10 cellular contexts compared by ENCODE assay signal in genomic region chr9:76655121-76655531, GRCh38.
DNase-seq lines count a peak whose midpoint lies in the region; ATAC-seq, FAIRE-seq and TF ChIP-seq lines count a peak whose summit lies in the region.
"Had no signal": no experiment of that assay in that cellular context is flagged by ENCODE, and none has a peak within 500 bp of the region (broad histone marks: within the 10 kb centered on the region; RNA-seq: fewer than 3 reads in every experiment).

No MANE protein-coding gene starts in this region.

- H3K4me1 ChIP-seq in endothelial cell of umbilical vein (ENCODE audit: control insufficient read depth, extremely low read depth, insufficient read depth, low read length) = peaks cover 55% of the 10 kb centered on the region
- peaks cover 82% of the 10 kb centered on the region for H3K4me1 ChIP-seq in skeletal muscle satellite cell (ENCODE audit: control insufficient read depth, insufficient read depth, low read length)
- no peaks in the 10 kb centered on the region for H3K4me1 ChIP-seq in uterus

- dilution Hi-C loops in endothelial cell of umbilical vein (cut with MboI; ENCODE audit: extremely low pct_ligation_motif_present, low sequenced_read_pairs) = no loop called here

- H3K9me1 ChIP-seq in endothelial cell of umbilical vein (replicated peaks; ENCODE audit: control insufficient read depth, extremely low read depth, insufficient read depth, low read length) = no peaks in the 10 kb centered on the region

- TF ChIP-seq POLR2A in GM12891 (IDR thresholded peaks at IDR 0.05; ENCODE audit: low read depth, low read length) (no peak), endothelial cell of umbilical vein (IDR thresholded peaks at IDR 0.05; ENCODE audit: low read depth, low read length) (peak; percentile 55), uterus (IDR thresholded peaks at IDR 0.05) (no peak)

- CTCF ChIA-PET in endothelial cell of umbilical vein (lab: Charles Lee) = interaction anchor here (1.3 kb wide), 2 partner anchors 47 to 199 kb away, joined by 3 to 5 read pairs; no protein-coding TSS in a partner anchor

- POLR2A ChIA-PET in endothelial cell of umbilical vein (lab: Charles Lee) = no interaction called here

- peak overlapping the region; percentile 29 for H3K27ac Mint-ChIP-seq in T-helper 17 cell

- H3K27me3 Mint-ChIP-seq in T-helper 17 cell = no peaks in the 10 kb centered on the region

- H3K9me3 ChIP-seq in T-helper 17 cell (ENCODE audit: control insufficient read depth, low read length, poor library complexity, severe bottlenecking) (no peaks in the 10 kb centered on the region), endothelial cell of umbilical vein (replicated peaks; ENCODE audit: control insufficient read depth, insufficient read depth, low read length) (no peaks in the 10 kb centered on the region), skeletal muscle satellite cell (replicated peaks; ENCODE audit: low read length) (no peaks in the 10 kb centered on the region), uterus (no peaks in the 10 kb centered on the region)

- H4K20me1 ChIP-seq in endothelial cell of umbilical vein (replicated peaks; ENCODE audit: control insufficient read depth, extremely low read depth, insufficient read depth, low read length) = no peaks in the 10 kb centered on the region

- H3K27me3 ChIP-seq in endothelial cell of umbilical vein (ENCODE audit: control insufficient read depth in 2 of 2, insufficient read depth in 2 of 2, low read length in 2 of 2) = no peaks in the 10 kb centered on the region
- no peaks in the 10 kb centered on the region for H3K27me3 ChIP-seq in skeletal muscle satellite cell (ENCODE audit: control insufficient read depth, insufficient read depth, low read length)
- no peaks in the 10 kb centered on the region for H3K27me3 ChIP-seq in uterus

- FAIRE-seq in GM12891 (lab: Jason Lieb, UNC) = peak; percentile 57
- FAIRE-seq in endothelial cell of umbilical vein (lab: Jason Lieb, UNC) = peak; percentile 75

- peak overlapping the region in 1 of 3 experiments; percentile 34 for H3K4me3 ChIP-seq in endothelial cell of umbilical vein (replicated peaks in 1 of 3; ENCODE audit: insufficient read depth in 1 of 3, low read depth in 1 of 3, low read length in 3 of 3)
- peak overlapping the region; percentile 1 for H3K4me3 ChIP-seq in skeletal muscle satellite cell (ENCODE audit: low read length)
- no peak overlapping the region for H3K4me3 ChIP-seq in uterus
- no peak overlapping the region for H3K4me3 ChIP-seq in foreskin fibroblast (ENCODE audit: low read depth in 1 of 2, low read length in 2 of 2)

- no peak overlapping the region for H3K4me3 Mint-ChIP-seq in T-helper 17 cell

- peak overlapping the region; percentile 87 for H3K27ac ChIP-seq in endothelial cell of umbilical vein (ENCODE audit: insufficient read depth, low read depth, low read length)
- H3K27ac ChIP-seq in uterus = no peak overlapping the region

- H3K4me1 Mint-ChIP-seq in T-helper 17 cell = peaks cover 30% of the 10 kb centered on the region

- ATAC-seq in T-helper 17 cell = no peak
- no peak for ATAC-seq in GM19395 (IDR thresholded peaks at IDR 0.05; ENCODE audit: unreplicated experiment)

- no peaks in the 10 kb centered on the region for H3K36me3 Mint-ChIP-seq in T-helper 17 cell (ENCODE audit: low read depth)

- TSS peak; percentile 5 for BruUV-seq in endothelial cell of umbilical vein (replicated peaks; lab: Mats Ljungman, UMichigan)

- no peaks in the 10 kb centered on the region for H3K79me2 ChIP-seq in endothelial cell of umbilical vein (ENCODE audit: control insufficient read depth, insufficient read depth, low read length)

- H3K9ac ChIP-seq in endothelial cell of umbilical vein (replicated peaks; ENCODE audit: extremely low read depth, insufficient read depth, low read length) (peak overlapping the region; percentile 35), skeletal muscle satellite cell (ENCODE audit: low read depth, low read length) (peak overlapping the region; percentile 75)

- no peak for TF ChIP-seq CTCF in endothelial cell of umbilical vein (IDR thresholded peaks at IDR 0.05; ENCODE audit: extremely low read depth in 1 of 2, insufficient read depth in 1 of 2, low read depth in 1 of 2, low read length in 2 of 2)
- TF ChIP-seq CTCF in uterus (IDR thresholded peaks at IDR 0.05) = no peak
- TF ChIP-seq CTCF in foreskin fibroblast (IDR thresholded peaks at IDR 0.05; ENCODE audit: low read depth, low read length) = no peak

- no peak for DNase-seq in GM12891 (ENCODE audit: insufficient read length, low spot score)
- DNase-seq in T-helper 17 cell = no peak
- DNase-seq in endothelial cell of umbilical vein (ENCODE audit: low read depth, low spot score) = peak; percentile 71
- no peak for DNase-seq in uterus
- DNase-seq in HT-29 (ENCODE audit: low spot score) = no peak
- no peak for DNase-seq in foreskin fibroblast
- DNase-seq: activated CD8-positive, alpha-beta memory T cell treated with anti-CD3 and anti-CD28 coated beads, Interleukin-2, amount 50 U/mL, for 48 hours; SW 1271 had no signal

- H2AFZ ChIP-seq in endothelial cell of umbilical vein (ENCODE audit: low read depth, low read length) = peak overlapping the region; percentile 76

- intact Hi-C loops in endothelial cell of umbilical vein (cut with micrococcal nuclease) (loop anchor here (1.0 to 2.0 kb wide), 3 partner anchors 22 to 199 kb away; no protein-coding TSS in a partner anchor), uterus (cut with DNase I; ENCODE audit: low total_unique reads) (no loop called here)

- H3K36me3 ChIP-seq in endothelial cell of umbilical vein (ENCODE audit: control insufficient read depth in 2 of 2, extremely low read depth in 1 of 2, insufficient read depth in 2 of 2, low read length in 2 of 2) (no peaks in the 10 kb centered on the region), skeletal muscle satellite cell (ENCODE audit: insufficient read depth, low read length) (no peaks in the 10 kb centered on the region), uterus (no peaks in the 10 kb centered on the region)

- peak overlapping the region; percentile 85 for H3K4me2 ChIP-seq in endothelial cell of umbilical vein (ENCODE audit: insufficient read depth, low read length)
- peak overlapping the region; percentile 48 for H3K4me2 ChIP-seq in skeletal muscle satellite cell (ENCODE audit: low read length)

TF ChIP-seq in GM12891, 5 proteins besides CTCF, POLR2A, EP300 and RAD21:
- TF ChIP-seq PAX5 (IDR thresholded peaks at IDR 0.05; ENCODE audit: insufficient read depth, low read length, severe bottlenecking) (no peak), SPI1 (IDR thresholded peaks at IDR 0.05; ENCODE audit: low read depth, low read length) (no peak), POU2F2 (IDR thresholded peaks at IDR 0.05; ENCODE audit: low read depth, low read length) (no peak), POLR2AphosphoS5 (IDR thresholded peaks at IDR 0.05; ENCODE audit: low read depth, low read length) (no peak), TAF1 (IDR thresholded peaks at IDR 0.05; ENCODE audit: low read depth, low read length) (no peak)
TF ChIP-seq in GM12891: peak in this region for 0.

TF ChIP-seq in endothelial cell of umbilical vein, 7 proteins besides CTCF, POLR2A, EP300 and RAD21:
- TF ChIP-seq POLR2AphosphoS5 (IDR thresholded peaks at IDR 0.05; ENCODE audit: insufficient read depth, low read depth, low read length) = no peak
- peak; percentile 92 for TF ChIP-seq GATA2 (IDR thresholded peaks at IDR 0.05; ENCODE audit: insufficient read depth, insufficient read length, low read depth, low read length)
- no peak for TF ChIP-seq JUN (IDR thresholded peaks at IDR 0.05; ENCODE audit: borderline replicate concordance, insufficient read depth, insufficient read length, low read depth)
- TF ChIP-seq, protein P1, sequence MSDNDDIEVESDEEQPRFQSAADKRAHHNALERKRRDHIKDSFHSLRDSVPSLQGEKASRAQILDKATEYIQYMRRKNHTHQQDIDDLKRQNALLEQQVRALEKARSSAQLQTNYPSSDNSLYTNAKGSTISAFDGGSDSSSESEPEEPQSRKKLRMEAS (IDR thresholded peaks at IDR 0.05; ENCODE audit: insufficient read depth, insufficient read length) = no peak
- TF ChIP-seq EZH2 (IDR thresholded peaks at IDR 0.05; ENCODE audit: borderline replicate concordance, low read depth, low read length, severe bottlenecking) = no peak
- TF ChIP-seq MYC (IDR thresholded peaks at IDR 0.05; ENCODE audit: low read depth, low read length) = peak; percentile 70
- no peak for TF ChIP-seq FOS (IDR thresholded peaks at IDR 0.05; ENCODE audit: borderline replicate concordance, insufficient read depth, low read length)
